ENCODE assay signal across 32 cellular contexts in the genomic region with DNA sequence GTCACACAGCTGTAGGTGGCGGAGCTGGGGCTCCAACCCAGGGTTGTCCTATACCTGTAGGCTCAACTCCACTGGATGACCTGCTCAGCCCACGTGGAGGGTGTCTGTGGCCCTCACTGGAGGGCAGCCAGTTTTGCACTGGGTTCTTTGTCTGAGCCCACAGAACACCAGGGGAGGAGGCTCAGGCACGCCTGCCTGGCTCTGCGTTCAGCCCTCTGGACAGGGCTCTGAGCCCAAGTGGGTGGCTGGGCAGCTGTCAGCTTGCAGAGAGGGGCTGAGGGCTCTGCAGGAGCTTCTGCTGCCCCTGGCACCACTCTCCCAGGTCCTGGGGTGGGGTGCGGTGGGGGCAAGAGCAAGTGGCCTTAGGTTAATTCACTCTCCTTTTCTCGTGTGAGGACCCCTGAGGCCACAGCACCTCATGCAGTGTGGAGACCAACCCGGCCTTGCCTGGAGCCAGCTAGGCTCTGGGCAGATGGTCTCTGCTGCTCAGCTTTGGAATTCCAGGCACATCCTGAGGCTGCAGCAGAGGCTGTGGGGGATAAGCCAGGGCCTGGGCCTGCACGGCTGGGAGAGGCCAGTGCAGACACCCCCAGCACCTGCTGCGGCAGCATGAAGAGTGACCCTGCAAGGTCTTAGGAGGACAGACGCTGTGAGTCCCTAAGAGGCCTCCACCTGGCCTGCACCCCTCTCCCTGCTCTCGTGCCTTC. TPM values are rescaled to one million over a fixed set of nuclear protein-coding genes. Genes with fewer than 3 reads are reported as not detected.
A peak's percentile ranks its signal among the peaks of the same experiment; 100 is the strongest.
DNase-seq lines count a peak whose midpoint lies in the region; ATAC-seq and TF ChIP-seq lines count a peak whose summit lies in the region.
"Had no signal": no experiment of that assay in that cellular context is flagged by ENCODE, and none has a peak within 500 bp of the region (broad histone marks: within the 10 kb centered on the region; RNA-seq: fewer than 3 reads in every experiment).

No MANE protein-coding gene starts in this region.

- CTCF ChIA-PET in SK-N-SH (lab: Yijun Ruan, JAX), result interaction anchor here (0.7 to 9.8 kb wide), 11 partner anchors 9 to 90 kb away, joined by 3 to 205 read pairs (median 3); a partner anchor contains a TSS

- H3K27ac ChIP-seq in SK-N-SH (ENCODE audit: low read depth in 2 of 2, low read length in 1 of 2) (peak overlapping the region in 1 of 2 experiments; percentile 100; a peak in 2 of 4 replicates), WERI-Rb-1 (peak overlapping the region; percentile 92), right atrium auricular region (peak overlapping the region; percentile 33 to 50), skeletal muscle tissue (ENCODE audit: low read depth, low read length) (no peak overlapping the region)
- H3K27ac ChIP-seq: esophagus squamous epithelium, foreskin keratinocyte, HL-60, SJCRH30, suprapubic skin, upper lobe of right lung had no signal

- no peak overlapping the region for H2AFZ ChIP-seq in SK-N-SH (ENCODE audit: low read depth)

- H3K9me2 ChIP-seq in SK-N-SH, result no peaks in the 10 kb centered on the region

- TF ChIP-seq CTCF in SK-N-SH (IDR thresholded peaks at IDR 0.05) (no peak), WERI-Rb-1 (IDR thresholded peaks at IDR 0.05; ENCODE audit: low read depth, low read length) (no peak), right atrium auricular region (IDR thresholded peaks at IDR 0.05) (no peak)

- 0 out of 2 replicates have a peak, but pooled peaks have one; percentile 12 for TF ChIP-seq RAD21 in SK-N-SH (IDR thresholded peaks at IDR 0.05; ENCODE audit: low read length)

- H3K9me3 ChIP-seq in SK-N-SH (no peaks in the 10 kb centered on the region), WERI-Rb-1 (ENCODE audit: severe bottlenecking) (no peaks in the 10 kb centered on the region), right atrium auricular region (no peaks in the 10 kb centered on the region), skeletal muscle tissue (ENCODE audit: control insufficient read depth in 3 of 3, low read length in 3 of 3) (no peaks in the 10 kb centered on the region)
- H3K9me3 ChIP-seq: esophagus squamous epithelium, heart right ventricle, SJCRH30, suprapubic skin, upper lobe of right lung had no signal

- POLR2A ChIA-PET in SK-N-SH (lab: Yijun Ruan, JAX), result interaction anchor here (0.5 to 9.4 kb wide), 11 partner anchors 6 to 245 kb away, joined by 3 to 218 read pairs (median 7); a partner anchor contains a TSS

- H3K27me3 ChIP-seq in SK-N-SH (ENCODE audit: insufficient read depth) (no peaks in the 10 kb centered on the region), WERI-Rb-1 (ENCODE audit: insufficient read depth, low read depth, severe bottlenecking) (no peaks in the 10 kb centered on the region), right atrium auricular region (no peaks in the 10 kb centered on the region), skeletal muscle tissue (ENCODE audit: control insufficient read depth in 3 of 3, insufficient read depth in 3 of 3, low read length in 3 of 3) (no peaks in the 10 kb centered on the region)
- H3K27me3 ChIP-seq: esophagus squamous epithelium, foreskin keratinocyte, heart right ventricle, SJCRH30, suprapubic skin, upper lobe of right lung had no signal

- DNase-seq in SK-N-SH (no peak), WERI-Rb-1 (peak; percentile 94), right atrium auricular region (ENCODE audit: low spot score) (no peak), GM03348 (ENCODE audit: low spot score) (no peak)
- DNase-seq in activated T-cell treated with anti-CD3 and anti-CD28 coated beads, Interleukin-2, amount 50 U/mL, for 1 hour, result no peak
- DNase-seq: activated CD4-positive, CD25-positive, alpha-beta regulatory T cell; activated CD8-positive, alpha-beta memory T cell treated with anti-CD3 and anti-CD28 coated beads, Interleukin-2, amount 10 ng/mL, durations not matched to agents 7 days and 5 days; activated naive CD4-positive, alpha-beta T cell; activated naive CD8-positive, alpha-beta T cell treated with anti-CD3 and anti-CD28 coated beads, Interleukin-2, amount 50 U/mL, for 24 hours; activated T-cell treated with anti-CD3 and anti-CD28 coated beads, Interleukin-2, amount 50 U/mL, for 48 hours; Calu3; CD4-positive, CD25-positive, alpha-beta regulatory T cell; esophagus squamous epithelium; foreskin keratinocyte; heart right ventricle; KG1; kidney glomerular epithelial cell; NCI-H1092 treated with DMSO at 0.1 percent for 48 hours; NCI-H187 treated with DMSO at 0.1 percent for 48 hours; NCI-H526 treated with DMSO at 0.1 percent for 48 hours; SJCRH30; stimulated activated naive CD4-positive, alpha-beta T cell; T-helper 1 cell; upper lobe of right lung had no signal

- no peaks in the 10 kb centered on the region for H4K20me1 ChIP-seq in SK-N-SH (ENCODE audit: insufficient read depth)

- WGBS in SK-N-SH (ENCODE audit: low lambda C conversion rate), result 69% methylated on average over 3 of the region's 11 CpGs

- no peak; the same call in 2 of the 3 replicates for ATAC-seq in SK-N-SH treated with all-trans-retinoic acid at 6 μM for 48 hours
- no peak for ATAC-seq in GM18868 (IDR thresholded peaks at IDR 0.05; ENCODE audit: unreplicated experiment)
- ATAC-seq: activated CD8-positive, alpha-beta memory T cell treated with anti-CD3 and anti-CD28 coated beads, Interleukin-2, amount 10 ng/mL, durations not matched to agents 7 days and 5 days; activated naive CD8-positive, alpha-beta T cell treated with anti-CD3 and anti-CD28 coated beads, Interleukin-2, amount 50 U/mL, for 24 hours; foreskin keratinocyte; natural killer cell treated with Interleukin-12 subunit alpha and Interleukin-12 subunit beta and Interleukin-15 and Interleukin-18, amount 100 ng/mL, for 72 hours; Panc1; upper lobe of right lung had no signal

- no peaks in the 10 kb centered on the region for H3F3A ChIP-seq in SK-N-SH (replicated peaks; ENCODE audit: insufficient read depth)

- no peaks in the 10 kb centered on the region for H3K79me2 ChIP-seq in SK-N-SH (ENCODE audit: insufficient read depth)

- H3K36me3 ChIP-seq in SK-N-SH (replicated peaks in 1 of 2; ENCODE audit: control insufficient read depth in 1 of 2, insufficient read depth in 2 of 2, low read length in 1 of 2), result no peaks in the 10 kb centered on the region
- no peaks in the 10 kb centered on the region for H3K36me3 ChIP-seq in WERI-Rb-1
- no peaks in the 10 kb centered on the region for H3K36me3 ChIP-seq in right atrium auricular region
- H3K36me3 ChIP-seq in skeletal muscle tissue (ENCODE audit: control insufficient read depth in 3 of 3, insufficient read depth in 3 of 3, low read length in 3 of 3), result no peaks in the 10 kb centered on the region
- H3K36me3 ChIP-seq: esophagus squamous epithelium, heart right ventricle, SJCRH30, suprapubic skin, upper lobe of right lung had no signal

- TF ChIP-seq EP300 in SK-N-SH (IDR thresholded peaks at IDR 0.05; ENCODE audit: borderline replicate concordance in 1 of 2, low read depth in 1 of 2, low read length in 1 of 2), result peak in 1 of 2 experiments; percentile 57; a peak in 2 of 4 replicates

- no peak overlapping the region for H3K4me2 ChIP-seq in SK-N-SH
- H3K4me2 ChIP-seq: smooth muscle cell had no signal

- no peak overlapping the region; a peak in 1 of 4 replicates for H3K4me3 ChIP-seq in SK-N-SH (ENCODE audit: low read depth in 2 of 2, low read length in 1 of 2)
- no peak overlapping the region for H3K4me3 ChIP-seq in WERI-Rb-1 (ENCODE audit: low read depth, low read length)
- no peak overlapping the region for H3K4me3 ChIP-seq in right atrium auricular region
- no peak overlapping the region for H3K4me3 ChIP-seq in skeletal muscle tissue (ENCODE audit: low read length in 3 of 3)
- H3K4me3 ChIP-seq: esophagus squamous epithelium, heart right ventricle, SJCRH30, smooth muscle cell, suprapubic skin, upper lobe of right lung had no signal

- H3K9ac ChIP-seq in SK-N-SH (no peak overlapping the region), skeletal muscle tissue (ENCODE audit: low read depth in 1 of 3, low read length in 3 of 3) (peak overlapping the region in 2 of 3 donors; percentile 41 to 44)

- H3K4me1 ChIP-seq in SK-N-SH (ENCODE audit: control insufficient read depth in 1 of 2, insufficient read depth in 2 of 2, low read depth in 1 of 2, low read length in 1 of 2), result peaks cover 0 to 96% of the 10 kb centered on the region in 2 experiments; a peak in 2 of 4 replicates
- peaks cover 0 to 32% of the 10 kb centered on the region in 2 donors for H3K4me1 ChIP-seq in right atrium auricular region
- H3K4me1 ChIP-seq in skeletal muscle tissue (ENCODE audit: control insufficient read depth in 3 of 3, insufficient read depth in 3 of 3, low read length in 3 of 3), result peaks cover 41 to 53% (median 45%) of the 10 kb centered on the region in 3 donors
- H3K4me1 ChIP-seq: upper lobe of right lung had no signal

TF ChIP-seq in SK-N-SH, 30 proteins besides CTCF, POLR2A, EP300 and RAD21:
- TF ChIP-seq RCOR1 (IDR thresholded peaks at IDR 0.05; ENCODE audit: low read length), result peak; percentile 36; the same call in 1 of the 2 replicates
- no peak for TF ChIP-seq RFX5 (IDR thresholded peaks at IDR 0.05; ENCODE audit: low read length)

TF ChIP-seq in SK-N-SH treated with all-trans-retinoic acid at 6 μM for 48 hours, 23 proteins besides CTCF, POLR2A, EP300 and RAD21 (continues in another document):
- TF ChIP-seq ZFP3 (CRISPR knock-in tag; IDR thresholded peaks at IDR 0.05) (no peak), ZFP30 (CRISPR knock-in tag; IDR thresholded peaks at IDR 0.05) (no peak), ESRRG (CRISPR knock-in tag; IDR thresholded peaks at IDR 0.05) (no peak)

RNA-seq across cellular contexts. Expression of a gene that starts 23.5 kb away (rescaled TPM):
- polyA plus RNA-seq in SK-N-SH (2012; rRNA removed), result 24.3 and 25.8 TPM in 2 replicates
- polyA plus RNA-seq in SK-N-SH (2012; cell fraction: cytosol; rRNA removed), result 13.1 and 20.1 TPM in 2 replicates
- 14.4 and 15.6 TPM in 2 replicates for polyA plus RNA-seq in SK-N-SH (2012; cell fraction: nucleus; rRNA removed)
- total RNA-seq in right atrium auricular region (10 to 100 TPM; 17.7 to 33.7 TPM), skeletal muscle tissue (5.2 TPM)

RNA-seq across cellular contexts. Expression of a gene that starts 37.2 kb away (rescaled TPM):
- polyA plus RNA-seq in SK-N-SH (2012; rRNA removed), result 3,173 and 3,642 TPM in 2 replicates
- polyA plus RNA-seq in SK-N-SH (2012; cell fraction: cytosol; rRNA removed), result 2,707 and 3,782 TPM in 2 replicates
- 883 and 941 TPM in 2 replicates for polyA plus RNA-seq in SK-N-SH (2012; cell fraction: nucleus; rRNA removed)
- total RNA-seq in right atrium auricular region (1,000 to 10,000 TPM in 1 of 2 donors, 100 to 1,000 TPM in 1; 658 to 1,017 TPM), skeletal muscle tissue (1,532 TPM)

RNA-seq across cellular contexts. Expression of a gene that starts 49.5 kb away (rescaled TPM):
- 93.0 and 96.2 TPM in 2 replicates for polyA plus RNA-seq in SK-N-SH (2012; rRNA removed)
- polyA plus RNA-seq in SK-N-SH (2012; cell fraction: cytosol; rRNA removed), result 44.0 and 62.5 TPM in 2 replicates
- polyA plus RNA-seq in SK-N-SH (2012; cell fraction: nucleus; rRNA removed), result 136 and 173 TPM in 2 replicates
- total RNA-seq in right atrium auricular region (10 to 100 TPM; 26.0 to 29.8 TPM), skeletal muscle tissue (14.6 TPM)

RNA-seq across cellular contexts. Expression of a gene that starts 58.0 kb away (rescaled TPM):
- 22.1 and 31.5 TPM in 2 replicates for polyA plus RNA-seq in SK-N-SH (2012; rRNA removed)
- polyA plus RNA-seq in SK-N-SH (2012; cell fraction: cytosol; rRNA removed), result 18.6 and 24.8 TPM in 2 replicates
- 13.5 and 18.1 TPM in 2 replicates for polyA plus RNA-seq in SK-N-SH (2012; cell fraction: nucleus; rRNA removed)
- total RNA-seq in right atrium auricular region (10 to 100 TPM; 21.0 to 31.3 TPM), skeletal muscle tissue (8.9 TPM)

RNA-seq across cellular contexts. Expression of a gene that starts 59.0 kb away (rescaled TPM):
- polyA plus RNA-seq in SK-N-SH (2012; rRNA removed), result 64.1 and 88.3 TPM in 2 replicates
- polyA plus RNA-seq in SK-N-SH (2012; cell fraction: cytosol; rRNA removed), result 45.6 and 58.3 TPM in 2 replicates
- polyA plus RNA-seq in SK-N-SH (2012; cell fraction: nucleus; rRNA removed), result 45.8 and 64.4 TPM in 2 replicates
- total RNA-seq in right atrium auricular region (10 to 100 TPM; 15.6 to 20.9 TPM), skeletal muscle tissue (7.8 TPM)
